Comparison of ENCODE assay signal across 23 cellular contexts in the genomic region with DNA sequence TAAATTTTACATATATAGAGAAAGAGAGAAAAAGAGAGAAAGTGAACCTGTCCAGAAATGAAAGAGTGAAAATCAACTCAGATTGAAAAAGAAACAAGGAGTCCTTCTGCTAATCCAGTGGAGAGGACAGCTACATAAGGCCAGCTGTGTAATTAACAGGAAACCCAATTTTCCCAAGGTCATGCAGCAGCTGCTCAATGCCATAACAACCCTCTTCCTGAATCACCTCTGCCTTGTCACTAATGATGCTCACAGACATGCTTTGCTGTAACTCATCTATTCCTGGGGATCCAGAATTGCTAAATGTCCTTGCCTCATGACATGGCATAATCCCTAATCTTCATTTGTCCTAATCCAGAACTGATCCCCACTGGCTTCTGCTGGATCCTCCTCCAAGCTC.
"Had no signal": no experiment of that assay in that cellular context is flagged by ENCODE, and none has a peak within 500 bp of the region (broad histone marks: within the 10 kb centered on the region; RNA-seq: fewer than 3 reads in every experiment).

No MANE protein-coding gene starts in this region.

- H3K4me2 ChIP-seq: smooth muscle cell had no signal

- ATAC-seq: natural killer cell; right lobe of liver; stimulated activated memory B cell treated with anti-CD40 and anti-IgM and Interleukin-4, amounts not matched to agents 10 μg/mL and 1 μg/mL and 100 μg/mL, for 72 hours; stimulated activated naive CD8-positive, alpha-beta T cell treated with anti-CD3 and anti-CD28 coated beads, Interleukin-15, amount 100 ng/mL, for 72 hours had no signal

- H3K36me3 ChIP-seq: left ventricle myocardium inferior, ovary, right atrium auricular region, right lobe of liver, thyroid gland, transverse colon, upper lobe of left lung, vagina had no signal

- H3K27me3 ChIP-seq: ovary, right atrium auricular region, right lobe of liver, testis, thyroid gland, transverse colon, upper lobe of left lung, vagina had no signal

- H3K27ac ChIP-seq: left ventricle myocardium inferior, ovary, right atrium auricular region, right lobe of liver, testis, thyroid gland, transverse colon, upper lobe of left lung, vagina had no signal

- H3K9me3 ChIP-seq: ovary, right atrium auricular region, right lobe of liver, testis, thyroid gland, upper lobe of left lung, vagina had no signal

- DNase-seq: islet precursor cell; left ventricle myocardium inferior; mesendoderm; naive B cell; natural killer cell; ovary; right lobe of liver; stimulated activated CD4-positive, alpha-beta T cell treated with anti-CD3 and anti-CD28 coated beads, Interleukin-1b, Interleukin-23, amount 100 ng/mL, for 48 hours; stimulated activated CD4-positive, alpha-beta T cell treated with anti-CD3 and anti-CD28 coated beads, Interleukin-2, amount 100 ng/mL, for 48 hours; stimulated activated CD4-positive, alpha-beta T cell treated with anti-CD3 and anti-CD28 coated beads, Interleukin-4, amount 100 ng/mL, for 4 hours; stimulated activated CD8-positive, alpha-beta memory T cell treated with anti-CD3 and anti-CD28 coated beads, Interleukin-4, amount 100 ng/mL, for 48 hours; stimulated activated naive CD4-positive, alpha-beta T cell treated with Interleukin-2 at 50 U/mL for 16 hours; stimulated activated naive CD8-positive, alpha-beta T cell treated with anti-CD3 and anti-CD28 coated beads, Interleukin-15, amount 100 ng/mL, for 72 hours; substantia nigra; testis; transverse colon; upper lobe of left lung had no signal

- H3K4me3 ChIP-seq: left ventricle myocardium inferior, lung, ovary, right atrium auricular region, right lobe of liver, smooth muscle cell, testis, thyroid gland, transverse colon, upper lobe of left lung, vagina had no signal

- H3K4me1 ChIP-seq: left ventricle myocardium inferior, right atrium auricular region, right lobe of liver, testis, thyroid gland, transverse colon, upper lobe of left lung, vagina had no signal
